ENCODE assay signal across 14 cellular contexts in the genomic region with DNA sequence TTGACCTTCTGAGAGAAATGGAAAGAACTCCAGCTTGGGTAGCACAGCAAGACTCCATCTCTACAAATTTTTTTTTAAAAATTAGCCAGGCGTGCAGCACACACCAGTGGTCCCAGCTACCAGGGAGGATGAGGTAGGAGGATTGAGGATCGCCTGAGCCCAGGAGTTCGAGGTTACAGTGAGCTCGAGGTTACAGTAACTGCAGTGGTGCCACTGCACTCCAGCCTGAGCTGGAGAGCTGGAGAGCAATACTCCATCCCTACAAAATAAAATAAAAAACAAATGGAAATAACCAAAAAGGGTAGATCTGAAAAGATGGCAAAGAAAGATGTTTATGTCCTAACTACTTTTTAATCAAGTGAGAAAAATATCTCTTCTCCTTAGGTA. TPM values are rescaled to one million over a fixed set of nuclear protein-coding genes. Genes with fewer than 3 reads are reported as not detected.
DNase-seq lines count a peak whose midpoint lies in the region; ATAC-seq and TF ChIP-seq lines count a peak whose summit lies in the region.
"Had no signal": no experiment of that assay in that cellular context is flagged by ENCODE, and none has a peak within 500 bp of the region (broad histone marks: within the 10 kb centered on the region; RNA-seq: fewer than 3 reads in every experiment).

No MANE protein-coding gene starts in this region.

- H3K36me3 ChIP-seq in GM23248 (ENCODE audit: low read depth) (peaks cover 8% of the 10 kb centered on the region; the same call in 1 of the 2 replicates), OCI-LY3 (replicated peaks; ENCODE audit: low read depth, low read length) (peaks cover 18% of the 10 kb centered on the region)

- no peaks in the 10 kb centered on the region for H3K27me3 ChIP-seq in GM23248 (replicated peaks; ENCODE audit: insufficient read depth)
- H3K27me3 ChIP-seq in OCI-LY3 (ENCODE audit: low read depth, low read length), result no peaks in the 10 kb centered on the region

- H3K9me2 ChIP-seq in GM23248 (ENCODE audit: insufficient read depth), result no peaks in the 10 kb centered on the region

- H3K4me1 ChIP-seq in GM23248 (ENCODE audit: insufficient read depth), result peaks cover 20% of the 10 kb centered on the region
- H3K4me1 ChIP-seq in OCI-LY3 (ENCODE audit: low read length), result peaks cover 15% of the 10 kb centered on the region

- H3K4me1 Mint-ChIP-seq in chondrocyte (ENCODE audit: low read depth) (peaks cover 47% of the 10 kb centered on the region), progenitor cell of endocrine pancreas (ENCODE audit: low read depth) (peaks cover 12% of the 10 kb centered on the region)

- no peak for TF ChIP-seq CTCF in OCI-LY3 (IDR thresholded peaks at IDR 0.05; ENCODE audit: low read depth, low read length)
- no peak for TF ChIP-seq CTCF in chondrocyte (IDR thresholded peaks at IDR 0.05)
- TF ChIP-seq CTCF in progenitor cell of endocrine pancreas (IDR thresholded peaks at IDR 0.05; ENCODE audit: unreplicated experiment), result no peak

- H3K4me3 Mint-ChIP-seq in chondrocyte (ENCODE audit: unreplicated experiment), result no peak overlapping the region
- H3K4me3 Mint-ChIP-seq in progenitor cell of endocrine pancreas (ENCODE audit: low read depth), result no peak overlapping the region
- H3K4me3 Mint-ChIP-seq: CD8-positive, alpha-beta T cell; naive thymus-derived CD4-positive, alpha-beta T cell had no signal

- DNase-seq in GM23248, result no peak
- DNase-seq in chondrocyte (ENCODE audit: low spot score), result no peak
- no peak for DNase-seq in progenitor cell of endocrine pancreas (ENCODE audit: low spot score, unreplicated experiment)
- no peak for DNase-seq in NCI-H1417 (lab: John Stamatoyannopoulos, UW)
- DNase-seq in GF-D8 (lab: John Stamatoyannopoulos, UW), result no peak
- DNase-seq: amniotic stem cell; CD8-positive, alpha-beta T cell; foreskin melanocyte; islet precursor cell; naive thymus-derived CD4-positive, alpha-beta T cell; NCI-H1436; NCI-H510A had no signal

- H3K9me3 Mint-ChIP-seq in chondrocyte (ENCODE audit: low read depth), result no peaks in the 10 kb centered on the region
- no peaks in the 10 kb centered on the region for H3K9me3 Mint-ChIP-seq in progenitor cell of endocrine pancreas (ENCODE audit: low read depth)
- H3K9me3 Mint-ChIP-seq: CD8-positive, alpha-beta T cell; naive thymus-derived CD4-positive, alpha-beta T cell had no signal

- H4K20me1 ChIP-seq in GM23248 (ENCODE audit: insufficient read depth) (0 out of 2 replicates have a peak, but pooled peaks cover 9% of the 10 kb centered on the region), OCI-LY3 (ENCODE audit: insufficient read depth, low read length) (peaks cover 78% of the 10 kb centered on the region)

- no peak overlapping the region for H3K4me3 ChIP-seq in GM23248
- H3K4me3 ChIP-seq in OCI-LY3 (ENCODE audit: low read length), result no peak overlapping the region

- H3K36me3 Mint-ChIP-seq in chondrocyte (ENCODE audit: low read depth) (peaks cover 2% of the 10 kb centered on the region), progenitor cell of endocrine pancreas (ENCODE audit: insufficient read depth) (peaks cover 9% of the 10 kb centered on the region)

- H2AFZ ChIP-seq in GM23248, result no peak overlapping the region
- no peak overlapping the region for H2AFZ ChIP-seq in OCI-LY3 (ENCODE audit: low read depth, low read length)

- H3K27me3 Mint-ChIP-seq in chondrocyte (ENCODE audit: low read depth) (no peaks in the 10 kb centered on the region), progenitor cell of endocrine pancreas (no peaks in the 10 kb centered on the region)
- H3K27me3 Mint-ChIP-seq: naive thymus-derived CD4-positive, alpha-beta T cell had no signal

- in situ Hi-C loops in GM23248 (cut with MboI), result no loop called here

- ATAC-seq in GM19324 (IDR thresholded peaks at IDR 0.05; ENCODE audit: low FRiP score, unreplicated experiment), result no peak
- ATAC-seq: CD8-positive, alpha-beta T cell; naive thymus-derived CD4-positive, alpha-beta T cell had no signal

- WGBS in GM23248 (ENCODE audit: low coverage in 1 of 2, low lambda C conversion rate in 2 of 2, missing lambda C conversion rate in 2 of 2), 2 experiments, result 90 to 94% methylated on average over 4 of the region's 4 CpGs

- H3K4me2 ChIP-seq in GM23248 (ENCODE audit: unreplicated experiment) (no peak overlapping the region), OCI-LY3 (ENCODE audit: low read length) (0 out of 2 replicates have a peak overlapping the region, but pooled peaks have one; percentile 2)

- 0 out of 2 replicates have a peak overlapping the region, but pooled peaks have one; percentile 14 for H3K9ac ChIP-seq in GM23248
- H3K9ac ChIP-seq in OCI-LY3 (ENCODE audit: low read length), result no peak overlapping the region

- H3K27ac Mint-ChIP-seq in chondrocyte (ENCODE audit: unreplicated experiment) (peak overlapping the region; percentile 61), progenitor cell of endocrine pancreas (peak overlapping the region; percentile 46)
- H3K27ac Mint-ChIP-seq: CD8-positive, alpha-beta T cell had no signal

- H3K27ac ChIP-seq in GM23248, result peak overlapping the region; percentile 18; the same call in 1 of the 2 replicates
- H3K27ac ChIP-seq in OCI-LY3 (ENCODE audit: low read length), result no peak overlapping the region

- peaks cover 13% of the 10 kb centered on the region for H3F3A ChIP-seq in GM23248 (ENCODE audit: insufficient read depth)

- peaks cover 100% of the 10 kb centered on the region for H3K79me2 ChIP-seq in GM23248 (ENCODE audit: insufficient read depth)
- peaks cover 96% of the 10 kb centered on the region for H3K79me2 ChIP-seq in OCI-LY3 (ENCODE audit: low read length)

- H3K9me3 ChIP-seq in GM23248 (ENCODE audit: low read depth) (no peaks in the 10 kb centered on the region), OCI-LY3 (ENCODE audit: insufficient read depth, low read length) (no peaks in the 10 kb centered on the region)

RNA-seq across cellular contexts. Expression of a gene that starts 14.5 kb away (rescaled TPM):
- 14.7 and 14.9 TPM in 2 replicates for total RNA-seq in GM23248 (2014; rRNA removed; shearing (Covaris generic))
- polyA plus RNA-seq in GM23248 (2016; fragmentation: Nextera tagmentation; extraction: Ambion mirVana), result 11.6 and 15.5 TPM in 2 replicates
- total RNA-seq in chondrocyte (61.7 to 79.7 TPM (median 65.0 TPM) in 3 replicates), progenitor cell of endocrine pancreas (188 and 189 TPM in 2 replicates)

RNA-seq across cellular contexts. Expression of a gene that starts 45.4 kb away (rescaled TPM):
- 214 and 262 TPM in 2 replicates for total RNA-seq in GM23248 (2014; rRNA removed; shearing (Covaris generic))
- 186 and 193 TPM in 2 replicates for polyA plus RNA-seq in GM23248 (2016; fragmentation: Nextera tagmentation; extraction: Ambion mirVana)
- 229 to 257 TPM (median 236 TPM) in 3 replicates for total RNA-seq in chondrocyte
- total RNA-seq in progenitor cell of endocrine pancreas, result 227 and 235 TPM in 2 replicates
